Comparison of ENCODE assay signal across 10 cellular contexts in genomic region chr12:14614704-14615121, GRCh38. TPM values are rescaled to one million over a fixed set of nuclear protein-coding genes. Genes with fewer than 3 reads are reported as not detected.
A peak's percentile ranks its signal among the peaks of the same experiment; 100 is the strongest.
DNase-seq lines count a peak whose midpoint lies in the region; ATAC-seq and TF ChIP-seq lines count a peak whose summit lies in the region.
"Had no signal": no experiment of that assay in that cellular context is flagged by ENCODE, and none has a peak within 500 bp of the region (broad histone marks: within the 10 kb centered on the region; RNA-seq: fewer than 3 reads in every experiment).

No MANE protein-coding gene starts in this region.

- peaks cover 0 to 6% of the 10 kb centered on the region in 2 donors for H3K4me1 ChIP-seq in esophagus (ENCODE audit: control insufficient read depth in 2 of 2, insufficient read depth in 2 of 2, low read length in 1 of 2)

- H3K36me3 ChIP-seq in esophagus (ENCODE audit: control insufficient read depth in 2 of 2, insufficient read depth in 2 of 2, low read length in 1 of 2): no peaks in the 10 kb centered on the region
- H3K36me3 ChIP-seq: esophagus muscularis mucosa had no signal

- no peak for TF ChIP-seq POLR2A in lower leg skin (IDR thresholded peaks at IDR 0.05)

- peaks cover 6% of the 10 kb centered on the region for H3K27me3 Mint-ChIP-seq in chondrocyte (ENCODE audit: low read depth)

- no peak overlapping the region for H3K4me3 Mint-ChIP-seq in chondrocyte (ENCODE audit: unreplicated experiment)
- H3K4me3 Mint-ChIP-seq: activated T-helper 17 cell treated with anti-CD3 and anti-CD28 coated beads, Interleukin-2, amount 50 U/mL, for 72 hours had no signal

- TF ChIP-seq CTCF in GM13976 (IDR thresholded peaks at IDR 0.05; ENCODE audit: borderline replicate concordance, control extremely low read depth, extremely low read depth, insufficient read depth, missing control alignments): no peak
- TF ChIP-seq CTCF in lower leg skin (IDR thresholded peaks at IDR 0.05): no peak
- no peak for TF ChIP-seq CTCF in chondrocyte (IDR thresholded peaks at IDR 0.05)

- WGBS in esophagus, 2 donors: 27 to 42% methylated on average over 3 of the region's 3 CpGs
- 34 to 41% methylated on average over 3 of the region's 3 CpGs for WGBS in lower leg skin, 2 donors

- H3K9me3 ChIP-seq in esophagus (ENCODE audit: control insufficient read depth in 2 of 2, insufficient read depth in 1 of 2, low read depth in 1 of 2, low read length in 1 of 2): no peaks in the 10 kb centered on the region

- H3K9me3 Mint-ChIP-seq in chondrocyte (ENCODE audit: low read depth): peaks cover 13% of the 10 kb centered on the region

- intact Hi-C loops in lower leg skin (cut with DNase I; ENCODE audit: low total_unique reads): no loop called here

- H3K27me3 ChIP-seq in esophagus (ENCODE audit: control insufficient read depth in 1 of 2, insufficient read depth in 2 of 2, low read length in 2 of 2): no peaks in the 10 kb centered on the region
- H3K27me3 ChIP-seq: esophagus muscularis mucosa had no signal

- no peaks in the 10 kb centered on the region for H3K4me1 Mint-ChIP-seq in chondrocyte (ENCODE audit: low read depth)

- peak; percentile 29 for DNase-seq in GM13976 (ENCODE audit: low spot score)
- no peak for DNase-seq in lower leg skin (ENCODE audit: low spot score in 2 of 2)
- DNase-seq in C1 segment of cervical spinal cord (lab: John Stamatoyannopoulos, UW): no peak
- no peak for DNase-seq in AG20443 (ENCODE audit: low spot score)
- DNase-seq in chondrocyte (ENCODE audit: low spot score): no peak

- H3K27ac Mint-ChIP-seq in chondrocyte (ENCODE audit: unreplicated experiment): no peak overlapping the region
- H3K27ac Mint-ChIP-seq: activated T-helper 17 cell treated with anti-CD3 and anti-CD28 coated beads, Interleukin-2, amount 50 U/mL, for 72 hours had no signal

- ATAC-seq in GM21529 (IDR thresholded peaks at IDR 0.05; ENCODE audit: unreplicated experiment): peak; percentile 47
- peak; percentile 43 for ATAC-seq in HG03521 (IDR thresholded peaks at IDR 0.05; ENCODE audit: unreplicated experiment)
- ATAC-seq: activated T-helper 17 cell treated with anti-CD3 and anti-CD28 coated beads, Interleukin-2, amount 50 U/mL, for 72 hours had no signal

- no peaks in the 10 kb centered on the region for H3K36me3 Mint-ChIP-seq in chondrocyte (ENCODE audit: low read depth)

- peak overlapping the region; percentile 82 to 92 for H3K27ac ChIP-seq in esophagus (ENCODE audit: low read depth in 2 of 2, low read length in 1 of 2)
- H3K27ac ChIP-seq: esophagus muscularis mucosa had no signal

- in situ Hi-C loops in GM13976 (cut with MboI; ENCODE audit: low sequenced_read_pairs, unreplicated experiment): loop anchor here (10.0 kb wide), 1 partner anchor 250 kb away; the partner anchor contains the start of gene ATF7IP

- H3K4me3 ChIP-seq in esophagus (ENCODE audit: low read depth in 1 of 2, low read length in 2 of 2) (no peak overlapping the region), lower leg skin (ENCODE audit: low read depth, poor library complexity, severe bottlenecking) (no peak overlapping the region)
- H3K4me3 ChIP-seq: esophagus muscularis mucosa had no signal

RNA-seq across cellular contexts. Expression of gene PLBD1, which starts 47.0 kb away (rescaled TPM):
- polyA plus RNA-seq in esophagus: 10 to 100 TPM; 38.7 to 43.5 TPM
- 10 to 100 TPM; 26.5 to 64.1 (median 40.1) TPM for total RNA-seq in lower leg skin
- 2.4 to 5.5 TPM (median 4.1 TPM) in 3 replicates for total RNA-seq in chondrocyte
- total RNA-seq: activated T-helper 17 cell treated with anti-CD3 and anti-CD28 coated beads, Interleukin-2, amount 50 U/mL, for 72 hours had no signal
